Comparison of ENCODE assay signal across 16 cellular contexts in the genomic region with DNA sequence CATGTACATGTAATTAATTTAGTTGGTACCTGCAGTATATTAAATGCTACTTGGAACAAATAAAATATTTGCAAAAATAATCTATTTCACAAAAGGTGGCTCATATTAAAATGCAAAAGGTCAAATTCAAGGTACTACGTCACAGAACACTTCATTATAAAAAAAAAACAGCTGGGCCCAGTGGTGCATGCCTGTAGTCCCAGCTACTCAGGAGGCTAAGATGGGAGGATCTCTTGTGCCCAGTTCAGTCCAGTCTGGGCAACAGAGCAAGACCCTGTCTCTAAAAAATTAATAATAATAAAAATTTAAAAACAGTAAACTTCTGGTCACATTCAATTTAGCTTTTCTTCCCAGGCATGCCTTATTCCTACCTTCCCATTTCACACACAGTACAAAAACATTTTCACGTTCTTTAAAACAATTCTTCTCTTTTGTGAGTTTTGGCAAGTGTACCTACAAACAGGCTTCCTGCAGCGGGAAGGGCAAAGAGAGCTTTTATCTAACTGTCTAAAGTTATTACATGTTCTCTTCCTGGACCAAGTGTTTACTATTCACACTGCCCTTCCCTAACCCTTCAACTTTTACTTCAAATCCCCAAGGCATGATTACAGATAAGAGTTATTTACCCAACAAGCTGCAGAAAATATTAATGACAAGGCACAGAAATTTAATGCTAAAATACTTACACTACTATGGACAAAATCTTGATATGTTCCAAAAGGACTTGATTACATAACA. TPM values are rescaled to one million over a fixed set of nuclear protein-coding genes. Genes with fewer than 3 reads are reported as not detected.
A peak's percentile ranks its signal among the peaks of the same experiment; 100 is the strongest.
DNase-seq lines count a peak whose midpoint lies in the region; ATAC-seq and TF ChIP-seq lines count a peak whose summit lies in the region.
"Had no signal": no experiment of that assay in that cellular context is flagged by ENCODE, and none has a peak within 500 bp of the region (broad histone marks: within the 10 kb centered on the region; RNA-seq: fewer than 3 reads in every experiment).

No MANE protein-coding gene starts in this region.

- H3K27me3 ChIP-seq in right atrium auricular region (no peaks in the 10 kb centered on the region), vagina (no peaks in the 10 kb centered on the region)
- H3K27me3 ChIP-seq: Peyer's patch had no signal

- peak overlapping the region; percentile 22 for H3K27ac ChIP-seq in cingulate gyrus (ENCODE audit: low read depth, low read length)
- H3K27ac ChIP-seq in right atrium auricular region = peak overlapping the region; percentile 41 to 67
- H3K27ac ChIP-seq in vagina = peak overlapping the region; percentile 18

- no peaks in the 10 kb centered on the region for H3K27me3 Mint-ChIP-seq in neural crest cell (ENCODE audit: low read depth)
- H3K27me3 Mint-ChIP-seq: activated CD4-positive, alpha-beta memory T cell treated with anti-CD3 and anti-CD28 coated beads, Interleukin-2, amount 10 ng/mL, durations not matched to agents 7 days and 5 days; CD4-positive, alpha-beta memory T cell; dendritic cell treated with granulocyte-macrophage colony-stimulating factor and Interleukin-4, amounts not matched to agents 40 ng/mL and 50 ng/mL, for 4 days had no signal

- TF ChIP-seq CTCF in right atrium auricular region (IDR thresholded peaks at IDR 0.05) (no peak), neural crest cell (conservative IDR thresholded peaks at IDR 0.05) (no peak), vagina (IDR thresholded peaks at IDR 0.05) (no peak)

- intact Hi-C loops in vagina (cut with DNase I) = no loop called here

- peaks cover 24% of the 10 kb centered on the region for H3K4me1 Mint-ChIP-seq in neural crest cell
- H3K4me1 Mint-ChIP-seq: activated CD4-positive, alpha-beta memory T cell treated with anti-CD3 and anti-CD28 coated beads, Interleukin-2, amount 10 ng/mL, durations not matched to agents 7 days and 5 days; CD4-positive, alpha-beta memory T cell had no signal

- DNase-seq in right atrium auricular region (ENCODE audit: low spot score) (no peak), neural crest cell (ENCODE audit: low read depth, low spot score) (no peak), vagina (ENCODE audit: extremely low spot score in 2 of 2) (no peak)
- DNase-seq in activated naive CD4-positive, alpha-beta T cell treated with Interleukin-2 at 50 U/mL for 16 hours = no peak
- DNase-seq: activated CD4-positive, alpha-beta memory T cell treated with anti-CD3 and anti-CD28 coated beads, Interleukin-2, amount 10 ng/mL, durations not matched to agents 7 days and 5 days; CD4-positive, alpha-beta memory T cell; NCI-H1048; Peyer's patch had no signal

- no peaks in the 10 kb centered on the region for H3K9me3 Mint-ChIP-seq in neural crest cell
- H3K9me3 Mint-ChIP-seq: activated CD4-positive, alpha-beta memory T cell treated with anti-CD3 and anti-CD28 coated beads, Interleukin-2, amount 10 ng/mL, durations not matched to agents 7 days and 5 days; activated naive CD4-positive, alpha-beta T cell treated with anti-CD3 and anti-CD28 coated beads, Interleukin-2, amount 50 U/mL, for 72 hours; CD4-positive, alpha-beta memory T cell; dendritic cell treated with granulocyte-macrophage colony-stimulating factor and Interleukin-4, amounts not matched to agents 40 ng/mL and 50 ng/mL, for 4 days; T-helper 1 cell treated with Interleukin-12 subunit alpha and Interleukin-12 subunit beta and Interleukin-4 antibody, amounts not matched to agents 30 μg/mL and 1 μg/mL, for 36 hours had no signal

- no peak overlapping the region for H3K4me3 Mint-ChIP-seq in neural crest cell
- H3K4me3 Mint-ChIP-seq: activated CD4-positive, alpha-beta memory T cell treated with anti-CD3 and anti-CD28 coated beads, Interleukin-2, amount 10 ng/mL, durations not matched to agents 7 days and 5 days; CD4-positive, alpha-beta memory T cell; dendritic cell treated with granulocyte-macrophage colony-stimulating factor and Interleukin-4, amounts not matched to agents 40 ng/mL and 50 ng/mL, for 4 days; T-helper 1 cell treated with Interleukin-12 subunit alpha and Interleukin-12 subunit beta and Interleukin-4 antibody, amounts not matched to agents 30 μg/mL and 1 μg/mL, for 36 hours had no signal

- H3K9me3 ChIP-seq in right atrium auricular region (no peaks in the 10 kb centered on the region), vagina (no peaks in the 10 kb centered on the region)
- H3K9me3 ChIP-seq: HAP-1, Peyer's patch, prostate gland had no signal

- no peaks in the 10 kb centered on the region for H3K36me3 Mint-ChIP-seq in neural crest cell (ENCODE audit: low read depth)
- H3K36me3 Mint-ChIP-seq: activated naive CD4-positive, alpha-beta T cell treated with anti-CD3 and anti-CD28 coated beads, Interleukin-2, amount 50 U/mL, for 72 hours; CD4-positive, alpha-beta memory T cell had no signal

- H3K27ac Mint-ChIP-seq in neural crest cell (ENCODE audit: unreplicated experiment) = peak overlapping the region; percentile 40
- H3K27ac Mint-ChIP-seq: activated CD4-positive, alpha-beta memory T cell treated with anti-CD3 and anti-CD28 coated beads, Interleukin-2, amount 10 ng/mL, durations not matched to agents 7 days and 5 days; dendritic cell treated with granulocyte-macrophage colony-stimulating factor and Interleukin-4, amounts not matched to agents 40 ng/mL and 50 ng/mL, for 4 days; T-helper 1 cell treated with Interleukin-12 subunit alpha and Interleukin-12 subunit beta and Interleukin-4 antibody, amounts not matched to agents 30 μg/mL and 1 μg/mL, for 36 hours had no signal

- H3K36me3 ChIP-seq in right atrium auricular region = no peaks in the 10 kb centered on the region
- no peaks in the 10 kb centered on the region for H3K36me3 ChIP-seq in vagina
- H3K36me3 ChIP-seq: HAP-1, Peyer's patch, prostate gland had no signal

- peaks cover 0 to 42% of the 10 kb centered on the region in 2 donors for H3K4me1 ChIP-seq in right atrium auricular region
- H3K4me1 ChIP-seq in vagina = peaks cover 59% of the 10 kb centered on the region

- H3K4me3 ChIP-seq in right atrium auricular region (no peak overlapping the region), vagina (no peak overlapping the region)
- H3K4me3 ChIP-seq: HAP-1, Peyer's patch, prostate gland had no signal

- ATAC-seq in HG02973 (IDR thresholded peaks at IDR 0.05; ENCODE audit: unreplicated experiment) = no peak
- no peak for ATAC-seq in GM21786 (IDR thresholded peaks at IDR 0.05; ENCODE audit: unreplicated experiment)
- ATAC-seq: activated naive CD4-positive, alpha-beta T cell treated with anti-CD3 and anti-CD28 coated beads, Interleukin-2, amount 50 U/mL, for 72 hours had no signal

- TF ChIP-seq POLR2A in vagina (IDR thresholded peaks at IDR 0.05) = no peak

RNA-seq across cellular contexts. Expression of gene BAZ2B, which starts 10.7 kb away (rescaled TPM):
- total RNA-seq in right atrium auricular region (10 to 100 TPM; 40.2 to 47.1 TPM), neural crest cell (65.9 and 76.2 TPM in 2 replicates), vagina (90.6 TPM)
